In the genomic region with DNA sequence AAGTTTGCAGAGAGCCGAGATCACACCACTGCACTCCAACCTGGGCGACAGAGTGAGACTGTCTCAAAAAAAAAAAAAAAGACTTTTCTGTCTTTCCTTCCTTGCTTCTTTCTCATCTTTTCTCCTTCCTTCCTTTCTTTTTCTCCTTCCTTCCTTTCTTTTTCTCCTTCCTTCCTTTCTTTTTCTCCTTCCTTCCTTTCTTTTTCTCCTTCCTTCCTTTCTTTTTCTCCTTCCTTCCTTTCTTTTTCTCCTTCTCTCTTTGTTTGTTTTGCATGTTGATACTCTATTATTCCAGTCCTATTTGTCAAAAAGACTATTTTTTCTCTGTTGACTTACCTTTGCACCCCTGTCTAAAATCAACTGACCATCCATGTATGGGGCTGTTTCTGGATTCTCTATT, we compare ENCODE assay signal across 2 cellular contexts. TPM values are rescaled to one million over a fixed set of nuclear protein-coding genes. Genes with fewer than 3 reads are reported as not detected.
"Had no signal": no experiment of that assay in that cellular context is flagged by ENCODE, and none has a peak within 500 bp of the region (broad histone marks: within the 10 kb centered on the region; RNA-seq: fewer than 3 reads in every experiment).

No MANE protein-coding gene starts in this region.

RNA-seq across cellular contexts. Expression of gene MYO7B, which starts 36.9 kb away (rescaled TPM):
- total RNA-seq: MCF 10A, NCI-H460 had no signal
